In genomic region chr3:1135194-1135593, GRCh38 we compare ENCODE assay signal across 38 cellular contexts. TPM values are rescaled to one million over a fixed set of nuclear protein-coding genes. Genes with fewer than 3 reads are reported as not detected.
"Had no signal": no experiment of that assay in that cellular context is flagged by ENCODE, and none has a peak within 500 bp of the region (broad histone marks: within the 10 kb centered on the region; RNA-seq: fewer than 3 reads in every experiment).

No MANE protein-coding gene starts in this region.

- H3K27ac ChIP-seq: KMS-11 had no signal

- H3K4me3 ChIP-seq: MG63 had no signal

- H3K27me3 ChIP-seq: MG63 had no signal

- H3K36me3 ChIP-seq: MG63 had no signal

- DNase-seq: Karpas-422, Kasumi-1, KBM-7, KG1, MG63, MM.1S, MV-4-11, NCI-H1048, NCI-H1092, NCI-H1092 treated with DMSO at 0.1 percent for 48 hours, NCI-H1105, NCI-H1105 treated with DMSO at 0.1 percent for 48 hours, NCI-H1417, NCI-H1417 treated with DMSO at 0.1 percent for 48 hours, NCI-H1436, NCI-H1436 treated with DMSO at 0.1 percent for 48 hours, NCI-H146, NCI-H1694, NCI-H1694 treated with DMSO at 0.1 percent for 48 hours, NCI-H187, NCI-H187 treated with DMSO at 0.1 percent for 48 hours, NCI-H1930, NCI-H2029, NCI-H2029 treated with DMSO at 0.1 percent for 48 hours, NCI-H2081, NCI-H2081 treated with DMSO at 0.1 percent for 48 hours, NCI-H2107, NCI-H2171 treated with DMSO at 0.1 percent for 48 hours, NCI-H2227 treated with DMSO at 0.1 percent for 48 hours, NCI-H226, NCI-H345, NCI-H446, NCI-H446 treated with DMSO at 0.1 percent for 48 hours, NCI-H510A had no signal

- H3K9me3 ChIP-seq: MG63 had no signal

RNA-seq across cellular contexts. Expression of gene CNTN6, which starts 42.4 kb away (rescaled TPM):
- total RNA-seq: LHCN-M2, M059J, MCF 10A had no signal
